2 cellular contexts compared by ENCODE assay signal in the genomic region with DNA sequence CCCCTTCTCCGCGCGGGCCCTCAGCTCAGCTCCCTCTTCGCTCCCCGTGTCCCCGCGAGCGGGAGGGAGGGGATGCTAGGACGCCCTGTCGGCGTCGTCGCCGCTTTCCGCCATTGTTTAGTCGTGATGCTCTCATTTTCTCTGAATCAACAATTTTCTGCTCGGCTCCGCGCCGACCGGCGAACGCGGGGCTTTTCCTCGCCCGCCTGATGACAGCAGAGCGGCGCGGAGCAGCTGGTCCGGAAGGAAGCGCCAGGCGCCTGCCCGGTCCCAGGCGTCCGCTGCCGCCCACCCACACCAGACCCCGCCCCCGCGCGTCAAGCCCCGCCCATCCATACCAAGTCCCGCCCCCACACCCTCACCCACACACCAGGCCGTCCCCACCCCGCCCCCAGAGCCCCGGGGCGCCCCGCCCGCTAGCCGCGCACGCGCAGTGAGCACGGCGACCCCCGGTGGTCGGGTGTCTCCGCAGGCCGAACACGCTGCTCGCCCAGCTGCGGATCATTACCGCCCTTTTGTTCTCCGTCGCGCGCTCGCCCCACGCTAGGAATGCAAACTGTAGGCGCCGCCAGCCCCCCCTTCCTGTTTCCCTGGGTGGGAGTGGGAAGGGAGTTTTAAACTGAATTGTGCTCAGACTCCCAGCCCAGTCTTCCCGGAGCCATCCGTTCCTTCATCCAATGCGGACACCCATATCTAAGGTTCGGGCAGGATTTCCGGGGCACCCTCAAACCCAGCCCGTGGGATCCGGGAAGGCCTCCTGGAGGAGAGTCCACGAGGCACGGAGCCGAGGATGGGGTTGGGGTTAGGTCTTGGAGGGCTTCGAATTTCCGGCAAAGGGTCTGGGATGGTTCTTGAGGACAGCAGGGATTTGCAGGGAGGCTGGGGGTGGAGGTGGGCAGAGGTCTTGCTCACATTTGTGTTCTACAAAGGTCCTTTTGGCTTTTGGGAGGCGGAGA.
TF ChIP-seq lines count a peak whose summit lies in the region.

No MANE protein-coding gene starts in this region.

TF ChIP-seq in IMR-90, 13 proteins besides CTCF, POLR2A, EP300 and RAD21 (continued from another document):
- TF ChIP-seq NFE2L2 (IDR thresholded peaks at IDR 0.05; ENCODE audit: low read depth, low read length) (no peak), RCOR1 (IDR thresholded peaks at IDR 0.05; ENCODE audit: insufficient replicate concordance, low read length) (no peak), FOS (IDR thresholded peaks at IDR 0.05; ENCODE audit: low read depth, low read length) (no peak), MAFK (IDR thresholded peaks at IDR 0.05; ENCODE audit: low read depth, low read length) (no peak), RFX5 (IDR thresholded peaks at IDR 0.05; ENCODE audit: low read depth, low read length) (no peak), BHLHE40 (IDR thresholded peaks at IDR 0.05; ENCODE audit: low read depth, low read length) (no peak), SMC3 (IDR thresholded peaks at IDR 0.05; ENCODE audit: low read depth, low read length) (no peak)
- TF ChIP-seq, protein P1, sequence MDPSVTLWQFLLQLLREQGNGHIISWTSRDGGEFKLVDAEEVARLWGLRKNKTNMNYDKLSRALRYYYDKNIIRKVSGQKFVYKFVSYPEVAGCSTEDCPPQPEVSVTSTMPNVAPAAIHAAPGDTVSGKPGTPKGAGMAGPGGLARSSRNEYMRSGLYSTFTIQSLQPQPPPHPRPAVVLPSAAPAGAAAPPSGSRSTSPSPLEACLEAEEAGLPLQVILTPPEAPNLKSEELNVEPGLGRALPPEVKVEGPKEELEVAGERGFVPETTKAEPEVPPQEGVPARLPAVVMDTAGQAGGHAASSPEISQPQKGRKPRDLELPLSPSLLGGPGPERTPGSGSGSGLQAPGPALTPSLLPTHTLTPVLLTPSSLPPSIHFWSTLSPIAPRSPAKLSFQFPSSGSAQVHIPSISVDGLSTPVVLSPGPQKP (IDR thresholded peaks at IDR 0.05; ENCODE audit: borderline replicate concordance, low read depth, low read length): no peak
- TF ChIP-seq, protein P2, sequence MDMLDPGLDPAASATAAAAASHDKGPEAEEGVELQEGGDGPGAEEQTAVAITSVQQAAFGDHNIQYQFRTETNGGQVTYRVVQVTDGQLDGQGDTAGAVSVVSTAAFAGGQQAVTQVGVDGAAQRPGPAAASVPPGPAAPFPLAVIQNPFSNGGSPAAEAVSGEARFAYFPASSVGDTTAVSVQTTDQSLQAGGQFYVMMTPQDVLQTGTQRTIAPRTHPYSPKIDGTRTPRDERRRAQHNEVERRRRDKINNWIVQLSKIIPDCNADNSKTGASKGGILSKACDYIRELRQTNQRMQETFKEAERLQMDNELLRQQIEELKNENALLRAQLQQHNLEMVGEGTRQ (IDR thresholded peaks at IDR 0.05; ENCODE audit: low read depth, low read length): no peak

TF ChIP-seq in liver, 16 proteins besides CTCF, POLR2A, EP300 and RAD21 (continued from another document):
- TF ChIP-seq, protein P3, sequence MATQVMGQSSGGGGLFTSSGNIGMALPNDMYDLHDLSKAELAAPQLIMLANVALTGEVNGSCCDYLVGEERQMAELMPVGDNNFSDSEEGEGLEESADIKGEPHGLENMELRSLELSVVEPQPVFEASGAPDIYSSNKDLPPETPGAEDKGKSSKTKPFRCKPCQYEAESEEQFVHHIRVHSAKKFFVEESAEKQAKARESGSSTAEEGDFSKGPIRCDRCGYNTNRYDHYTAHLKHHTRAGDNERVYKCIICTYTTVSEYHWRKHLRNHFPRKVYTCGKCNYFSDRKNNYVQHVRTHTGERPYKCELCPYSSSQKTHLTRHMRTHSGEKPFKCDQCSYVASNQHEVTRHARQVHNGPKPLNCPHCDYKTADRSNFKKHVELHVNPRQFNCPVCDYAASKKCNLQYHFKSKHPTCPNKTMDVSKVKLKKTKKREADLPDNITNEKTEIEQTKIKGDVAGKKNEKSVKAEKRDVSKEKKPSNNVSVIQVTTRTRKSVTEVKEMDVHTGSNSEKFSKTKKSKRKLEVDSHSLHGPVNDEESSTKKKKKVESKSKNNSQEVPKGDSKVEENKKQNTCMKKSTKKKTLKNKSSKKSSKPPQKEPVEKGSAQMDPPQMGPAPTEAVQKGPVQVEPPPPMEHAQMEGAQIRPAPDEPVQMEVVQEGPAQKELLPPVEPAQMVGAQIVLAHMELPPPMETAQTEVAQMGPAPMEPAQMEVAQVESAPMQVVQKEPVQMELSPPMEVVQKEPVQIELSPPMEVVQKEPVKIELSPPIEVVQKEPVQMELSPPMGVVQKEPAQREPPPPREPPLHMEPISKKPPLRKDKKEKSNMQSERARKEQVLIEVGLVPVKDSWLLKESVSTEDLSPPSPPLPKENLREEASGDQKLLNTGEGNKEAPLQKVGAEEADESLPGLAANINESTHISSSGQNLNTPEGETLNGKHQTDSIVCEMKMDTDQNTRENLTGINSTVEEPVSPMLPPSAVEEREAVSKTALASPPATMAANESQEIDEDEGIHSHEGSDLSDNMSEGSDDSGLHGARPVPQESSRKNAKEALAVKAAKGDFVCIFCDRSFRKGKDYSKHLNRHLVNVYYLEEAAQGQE (IDR thresholded peaks at IDR 0.05): no peak
- TF ChIP-seq EGR1 (IDR thresholded peaks at IDR 0.05; ENCODE audit: low read depth in 2 of 2) (no peak), TAF1 (conservative IDR thresholded peaks at IDR 0.05) (no peak), HNF4G (IDR thresholded peaks at IDR 0.05) (no peak), SP1 (IDR thresholded peaks at IDR 0.05) (no peak), JUND (IDR thresholded peaks at IDR 0.05) (no peak), FOXA1 (IDR thresholded peaks at IDR 0.05) (no peak), YY1 (IDR thresholded peaks at IDR 0.05) (no peak), NR2F2 (IDR thresholded peaks at IDR 0.05) (no peak), FOXA2 (IDR thresholded peaks at IDR 0.05) (no peak), RXRA (IDR thresholded peaks at IDR 0.05) (no peak)
- TF ChIP-seq, protein P4, sequence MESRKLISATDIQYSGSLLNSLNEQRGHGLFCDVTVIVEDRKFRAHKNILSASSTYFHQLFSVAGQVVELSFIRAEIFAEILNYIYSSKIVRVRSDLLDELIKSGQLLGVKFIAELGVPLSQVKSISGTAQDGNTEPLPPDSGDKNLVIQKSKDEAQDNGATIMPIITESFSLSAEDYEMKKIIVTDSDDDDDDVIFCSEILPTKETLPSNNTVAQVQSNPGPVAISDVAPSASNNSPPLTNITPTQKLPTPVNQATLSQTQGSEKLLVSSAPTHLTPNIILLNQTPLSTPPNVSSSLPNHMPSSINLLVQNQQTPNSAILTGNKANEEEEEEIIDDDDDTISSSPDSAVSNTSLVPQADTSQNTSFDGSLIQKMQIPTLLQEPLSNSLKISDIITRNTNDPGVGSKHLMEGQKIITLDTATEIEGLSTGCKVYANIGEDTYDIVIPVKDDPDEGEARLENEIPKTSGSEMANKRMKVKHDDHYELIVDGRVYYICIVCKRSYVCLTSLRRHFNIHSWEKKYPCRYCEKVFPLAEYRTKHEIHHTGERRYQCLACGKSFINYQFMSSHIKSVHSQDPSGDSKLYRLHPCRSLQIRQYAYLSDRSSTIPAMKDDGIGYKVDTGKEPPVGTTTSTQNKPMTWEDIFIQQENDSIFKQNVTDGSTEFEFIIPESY (IDR thresholded peaks at IDR 0.05): no peak
- TF ChIP-seq, protein P5, sequence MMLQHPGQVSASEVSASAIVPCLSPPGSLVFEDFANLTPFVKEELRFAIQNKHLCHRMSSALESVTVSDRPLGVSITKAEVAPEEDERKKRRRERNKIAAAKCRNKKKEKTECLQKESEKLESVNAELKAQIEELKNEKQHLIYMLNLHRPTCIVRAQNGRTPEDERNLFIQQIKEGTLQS (IDR thresholded peaks at IDR 0.05): no peak
- TF ChIP-seq, protein P6, sequence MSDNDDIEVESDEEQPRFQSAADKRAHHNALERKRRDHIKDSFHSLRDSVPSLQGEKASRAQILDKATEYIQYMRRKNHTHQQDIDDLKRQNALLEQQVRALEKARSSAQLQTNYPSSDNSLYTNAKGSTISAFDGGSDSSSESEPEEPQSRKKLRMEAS (IDR thresholded peaks at IDR 0.05): no peak
TF ChIP-seq in liver: peak in this region for 0.
